In genomic region chr1:212794561-212795014, GRCh38 we compare ENCODE assay signal across 8 cellular contexts. TPM values are rescaled to one million over a fixed set of nuclear protein-coding genes. Genes with fewer than 3 reads are reported as not detected.
A peak's percentile ranks its signal among the peaks of the same experiment; 100 is the strongest.
DNase-seq lines count a peak whose midpoint lies in the region; ATAC-seq and TF ChIP-seq lines count a peak whose summit lies in the region.

No MANE protein-coding gene starts in this region.

- peaks cover 33% of the 10 kb centered on the region for H3K4me1 Mint-ChIP-seq in activated CD8-positive, alpha-beta memory T cell treated with anti-CD3 and anti-CD28 coated beads, Interleukin-2, amount 10 ng/mL, durations not matched to agents 7 days and 5 days
- peaks cover 25% of the 10 kb centered on the region for H3K4me1 Mint-ChIP-seq in nephron progenitor cell

- peaks cover 30% of the 10 kb centered on the region for H3K36me3 Mint-ChIP-seq in activated CD8-positive, alpha-beta memory T cell treated with anti-CD3 and anti-CD28 coated beads, Interleukin-2, amount 10 ng/mL, durations not matched to agents 7 days and 5 days
- peaks cover 22% of the 10 kb centered on the region for H3K36me3 Mint-ChIP-seq in nephron progenitor cell (ENCODE audit: low read depth)

- H2AFZ ChIP-seq in OCI-LY3 (ENCODE audit: low read depth, low read length): no peak overlapping the region; the same call in 1 of the 2 replicates

- DNase-seq in activated CD8-positive, alpha-beta memory T cell treated with anti-CD3 and anti-CD28 coated beads, Interleukin-2, amount 10 ng/mL, durations not matched to agents 7 days and 5 days: no peak
- DNase-seq in activated CD8-positive, alpha-beta memory T cell treated with anti-CD3 and anti-CD28 coated beads, Interleukin-2, amount 50 U/mL, for 48 hours: no peak
- DNase-seq in medulla oblongata (ENCODE audit: extremely low spot score) (peak; percentile 84), cortex of kidney (lab: John Stamatoyannopoulos, UW) (no peak), nephron progenitor cell (no peak), UCSD-AML1 (lab: John Stamatoyannopoulos, UW; ENCODE audit: unreplicated experiment) (no peak)

- H3K4me3 ChIP-seq in OCI-LY3 (ENCODE audit: low read length): peak overlapping the region; percentile 49

- H3K27ac ChIP-seq in OCI-LY3 (ENCODE audit: low read length): peak overlapping the region; percentile 96

- H3K79me2 ChIP-seq in OCI-LY3 (ENCODE audit: low read length): peaks cover 32% of the 10 kb centered on the region

- no peaks in the 10 kb centered on the region for H3K27me3 Mint-ChIP-seq in activated CD8-positive, alpha-beta memory T cell treated with anti-CD3 and anti-CD28 coated beads, Interleukin-2, amount 10 ng/mL, durations not matched to agents 7 days and 5 days
- peaks cover 4% of the 10 kb centered on the region for H3K27me3 Mint-ChIP-seq in nephron progenitor cell (ENCODE audit: low read depth, poor library complexity)

- H3K9ac ChIP-seq in OCI-LY3 (ENCODE audit: low read length): peak overlapping the region; percentile 54; the same call in 1 of the 2 replicates

- TF ChIP-seq CTCF in OCI-LY3 (IDR thresholded peaks at IDR 0.05; ENCODE audit: low read depth, low read length) (no peak), nephron progenitor cell (IDR thresholded peaks at IDR 0.05) (no peak)

- peaks cover 4% of the 10 kb centered on the region; the same call in 1 of the 2 replicates for H3K9me3 ChIP-seq in OCI-LY3 (ENCODE audit: insufficient read depth, low read length)

- peak overlapping the region; percentile 51 for H3K4me2 ChIP-seq in OCI-LY3 (ENCODE audit: low read length)

- peak overlapping the region; percentile 8 for H3K4me3 Mint-ChIP-seq in activated CD8-positive, alpha-beta memory T cell treated with anti-CD3 and anti-CD28 coated beads, Interleukin-2, amount 10 ng/mL, durations not matched to agents 7 days and 5 days
- H3K4me3 Mint-ChIP-seq in nephron progenitor cell: no peak overlapping the region

- H3K9me3 Mint-ChIP-seq in activated CD8-positive, alpha-beta memory T cell treated with anti-CD3 and anti-CD28 coated beads, Interleukin-2, amount 10 ng/mL, durations not matched to agents 7 days and 5 days (ENCODE audit: low read depth): no peaks in the 10 kb centered on the region
- no peaks in the 10 kb centered on the region for H3K9me3 Mint-ChIP-seq in nephron progenitor cell

- no peaks in the 10 kb centered on the region for H4K20me1 ChIP-seq in OCI-LY3 (ENCODE audit: insufficient read depth, low read length)

- H3K27me3 ChIP-seq in OCI-LY3 (ENCODE audit: low read depth, low read length): no peaks in the 10 kb centered on the region

- peak overlapping the region; percentile 86 for H3K27ac Mint-ChIP-seq in activated CD8-positive, alpha-beta memory T cell treated with anti-CD3 and anti-CD28 coated beads, Interleukin-2, amount 10 ng/mL, durations not matched to agents 7 days and 5 days
- H3K27ac Mint-ChIP-seq in nephron progenitor cell: no peak overlapping the region

- ATAC-seq in activated CD8-positive, alpha-beta memory T cell treated with anti-CD3 and anti-CD28 coated beads, Interleukin-2, amount 10 ng/mL, durations not matched to agents 7 days and 5 days: no peak
- peak; percentile 82 for ATAC-seq in HG02884 (IDR thresholded peaks at IDR 0.05; ENCODE audit: unreplicated experiment)

- H3K4me1 ChIP-seq in OCI-LY3 (ENCODE audit: low read length): peaks cover 53% of the 10 kb centered on the region

- H3K36me3 ChIP-seq in OCI-LY3 (replicated peaks; ENCODE audit: low read depth, low read length): peaks cover 42% of the 10 kb centered on the region

- CTCF ChIA-PET in activated CD8-positive, alpha-beta memory T cell treated with anti-CD3 and anti-CD28 coated beads, Interleukin-2, amount 10 ng/mL, durations not matched to agents 7 days and 5 days (lab: Charles Lee): interaction anchor here (1.1 to 5.2 kb wide), 4 partner anchors 98 to 337 kb away, joined by 3 to 36 read pairs (median 4); no protein-coding TSS in a partner anchor

RNA-seq across cellular contexts. Expression of gene TATDN3, which starts 2.9 kb away (rescaled TPM):
- total RNA-seq in activated CD8-positive, alpha-beta memory T cell treated with anti-CD3 and anti-CD28 coated beads, Interleukin-2, amount 10 ng/mL, durations not matched to agents 7 days and 5 days: 10 to 100 TPM; 13.7 to 22.1 TPM

RNA-seq across cellular contexts. Expression of gene NSL1, which starts 3.0 kb away (rescaled TPM):
- total RNA-seq in activated CD8-positive, alpha-beta memory T cell treated with anti-CD3 and anti-CD28 coated beads, Interleukin-2, amount 10 ng/mL, durations not matched to agents 7 days and 5 days: 10 to 100 TPM; 39.7 to 48.5 TPM

RNA-seq across cellular contexts. Expression of gene SPATA45, which starts 52.9 kb away (rescaled TPM):
- total RNA-seq in activated CD8-positive, alpha-beta memory T cell treated with anti-CD3 and anti-CD28 coated beads, Interleukin-2, amount 10 ng/mL, durations not matched to agents 7 days and 5 days: not detected
